ENCODE assay signal across 16 cellular contexts in genomic region chr2:170969030-170969429, GRCh38.
"Had no signal": no experiment of that assay in that cellular context is flagged by ENCODE, and none has a peak within 500 bp of the region (broad histone marks: within the 10 kb centered on the region; RNA-seq: fewer than 3 reads in every experiment).

No MANE protein-coding gene starts in this region.

- H3K27ac ChIP-seq: adrenal gland, colonic mucosa, heart right ventricle, pancreas, tibial nerve had no signal

- H3K27ac Mint-ChIP-seq: activated CD8-positive, alpha-beta memory T cell treated with anti-CD3 and anti-CD28 coated beads, Interleukin-2, amount 10 ng/mL, durations not matched to agents 7 days and 5 days had no signal

- ATAC-seq: activated CD8-positive, alpha-beta memory T cell treated with anti-CD3 and anti-CD28 coated beads, Interleukin-2, amount 10 ng/mL, durations not matched to agents 7 days and 5 days; heart right ventricle; pancreas had no signal

- H3K9me3 Mint-ChIP-seq: neural crest cell had no signal

- FAIRE-seq: frontal cortex, islet of Langerhans, pancreas had no signal

- H3K4me1 ChIP-seq: colonic mucosa had no signal

- H3K9me3 ChIP-seq: adrenal gland, colonic mucosa, heart right ventricle, pancreas, tibial nerve had no signal

- H3K4me3 ChIP-seq: adrenal gland, colonic mucosa, heart right ventricle, pancreas, tibial nerve had no signal

- H3K27me3 ChIP-seq: adrenal gland, colonic mucosa, heart right ventricle, pancreas, tibial nerve had no signal

- H3K27me3 Mint-ChIP-seq: activated CD8-positive, alpha-beta memory T cell treated with anti-CD3 and anti-CD28 coated beads, Interleukin-2, amount 10 ng/mL, durations not matched to agents 7 days and 5 days had no signal

- H3K4me3 Mint-ChIP-seq: activated CD8-positive, alpha-beta memory T cell treated with anti-CD3 and anti-CD28 coated beads, Interleukin-2, amount 10 ng/mL, durations not matched to agents 7 days and 5 days had no signal

- DNase-seq: activated CD4-positive, alpha-beta T cell treated with anti-CD3 and anti-CD28 coated beads, Interleukin-2, amount 50 U/mL, for 1 hour; activated CD8-positive, alpha-beta memory T cell treated with anti-CD3 and anti-CD28 coated beads, Interleukin-2, amount 10 ng/mL, durations not matched to agents 7 days and 5 days; activated naive CD4-positive, alpha-beta T cell treated with Interleukin-2 at 50 U/mL for 16 hours; adrenal gland; caudate nucleus; colonic mucosa; effector CD4-positive, alpha-beta T cell; heart right ventricle; mammary epithelial cell; pancreas; stimulated activated CD4-positive, alpha-beta T cell treated with anti-CD3 and anti-CD28 coated beads, Interleukin-15, amount 100 ng/mL, for 24 hours; stimulated activated CD4-positive, alpha-beta T cell treated with anti-CD3 and anti-CD28 coated beads, Interleukin-4, amount 100 ng/mL, for 24 hours had no signal

- H3K36me3 ChIP-seq: colonic mucosa had no signal
